In genomic region chr13:114142640-114143490, GRCh38 we compare ENCODE assay signal across 9 cellular contexts. TPM values are rescaled to one million over a fixed set of nuclear protein-coding genes. Genes with fewer than 3 reads are reported as not detected.
DNase-seq lines count a peak whose midpoint lies in the region; ATAC-seq and TF ChIP-seq lines count a peak whose summit lies in the region.
"Had no signal": no experiment of that assay in that cellular context is flagged by ENCODE, and none has a peak within 500 bp of the region (broad histone marks: within the 10 kb centered on the region; RNA-seq: fewer than 3 reads in every experiment).

No MANE protein-coding gene starts in this region.

- H3K9me3 ChIP-seq in KOPT-K1 (ENCODE audit: insufficient read depth, low read length, poor library complexity, severe bottlenecking), result no peaks in the 10 kb centered on the region
- no peaks in the 10 kb centered on the region for H3K9me3 ChIP-seq in skeletal muscle tissue (ENCODE audit: control insufficient read depth in 3 of 3, low read length in 3 of 3)
- H3K9me3 ChIP-seq in neural progenitor cell (ENCODE audit: low read depth), result no peaks in the 10 kb centered on the region

- no peaks in the 10 kb centered on the region for H4K20me1 ChIP-seq in neural progenitor cell (ENCODE audit: low read depth)

- no peak overlapping the region for H3K4me2 ChIP-seq in neural progenitor cell

- peaks cover 7% of the 10 kb centered on the region for H3K27me3 Mint-ChIP-seq in neural progenitor cell (ENCODE audit: insufficient read depth, low read depth)

- H3K4me1 ChIP-seq in skeletal muscle tissue (ENCODE audit: control insufficient read depth in 3 of 3, insufficient read depth in 3 of 3, low read length in 3 of 3) (peaks cover 11 to 22% (median 15%) of the 10 kb centered on the region in 3 donors), neural progenitor cell (no peaks in the 10 kb centered on the region)

- no peak overlapping the region for H3K27ac Mint-ChIP-seq in activated naive CD4-positive, alpha-beta T cell treated with anti-CD3 and anti-CD28 coated beads, Interleukin-2, amount 50 U/mL, for 72 hours
- H3K27ac Mint-ChIP-seq in neural progenitor cell, result no peak overlapping the region

- peaks cover 23% of the 10 kb centered on the region for H3K4me1 Mint-ChIP-seq in neural progenitor cell

- no peak overlapping the region for H3K4me3 Mint-ChIP-seq in neural progenitor cell

- DNase-seq in RWPE1 (ENCODE audit: low spot score) (no peak), omental fat pad (ENCODE audit: low spot score) (no peak), neural progenitor cell (ENCODE audit: low spot score) (no peak), mesenteric fat pad (ENCODE audit: low spot score) (no peak)
- DNase-seq in activated naive CD4-positive, alpha-beta T cell treated with anti-CD3 and anti-CD28 coated beads, Interleukin-2, amount 50 U/mL, for 72 hours (ENCODE audit: low spot score in 2 of 2), result peak; percentile 48 to 71

- peaks cover 9% of the 10 kb centered on the region for H3F3A ChIP-seq in neural progenitor cell (ENCODE audit: low read depth)

- H3K4me3 ChIP-seq in skeletal muscle tissue (ENCODE audit: low read length in 3 of 3), result peak overlapping the region in 1 of 3 donors; percentile 41
- no peak overlapping the region for H3K4me3 ChIP-seq in neural progenitor cell
- H3K4me3 ChIP-seq: cardiac muscle cell had no signal

- no peak for TF ChIP-seq CTCF in RWPE1 (conservative IDR thresholded peaks at IDR 0.05; ENCODE audit: low read depth)
- TF ChIP-seq CTCF in omental fat pad (IDR thresholded peaks at IDR 0.05), result no peak
- TF ChIP-seq CTCF in neural progenitor cell (IDR thresholded peaks at IDR 0.05), result no peak

- peak overlapping the region; percentile 58 for H3K27ac ChIP-seq in KOPT-K1 (ENCODE audit: low read depth, low read length, poor library complexity, severe bottlenecking)
- peak overlapping the region; percentile 83 for H3K27ac ChIP-seq in RWPE1
- H3K27ac ChIP-seq in skeletal muscle tissue (ENCODE audit: low read depth, low read length), result peak overlapping the region; percentile 41
- H3K27ac ChIP-seq in neural progenitor cell, result no peak overlapping the region
- H3K27ac ChIP-seq: cardiac muscle cell had no signal

- POLR2A ChIA-PET in RWPE1 (lab: Yijun Ruan, JAX; ENCODE audit: low non-redundant PET), result no interaction called here

- H2AFZ ChIP-seq in neural progenitor cell (replicated peaks), result no peak overlapping the region

- H3K9me3 Mint-ChIP-seq in activated naive CD4-positive, alpha-beta T cell treated with anti-CD3 and anti-CD28 coated beads, Interleukin-2, amount 50 U/mL, for 72 hours, result peaks cover 0 to 1% of the 10 kb centered on the region in 2 donors
- H3K9me3 Mint-ChIP-seq in neural progenitor cell, result no peaks in the 10 kb centered on the region

- no peaks in the 10 kb centered on the region for H3K27me3 ChIP-seq in skeletal muscle tissue (ENCODE audit: control insufficient read depth in 3 of 3, insufficient read depth in 3 of 3, low read length in 3 of 3)
- H3K27me3 ChIP-seq in neural progenitor cell, result no peaks in the 10 kb centered on the region
- H3K27me3 ChIP-seq: cardiac muscle cell had no signal

- no peaks in the 10 kb centered on the region for H3K36me3 ChIP-seq in KOPT-K1 (ENCODE audit: insufficient read depth, low read length)
- no peaks in the 10 kb centered on the region for H3K36me3 ChIP-seq in skeletal muscle tissue (ENCODE audit: control insufficient read depth in 3 of 3, insufficient read depth in 3 of 3, low read length in 3 of 3)
- no peaks in the 10 kb centered on the region for H3K36me3 ChIP-seq in neural progenitor cell
- H3K36me3 ChIP-seq: cardiac muscle cell had no signal

- peaks cover 0 to 1% of the 10 kb centered on the region in 2 donors for H3K36me3 Mint-ChIP-seq in activated naive CD4-positive, alpha-beta T cell treated with anti-CD3 and anti-CD28 coated beads, Interleukin-2, amount 50 U/mL, for 72 hours
- H3K36me3 Mint-ChIP-seq in neural progenitor cell, result no peaks in the 10 kb centered on the region

- H3K79me2 ChIP-seq in neural progenitor cell (ENCODE audit: low read depth), result no peaks in the 10 kb centered on the region

- peak; percentile 64 to 67 for ATAC-seq in activated naive CD4-positive, alpha-beta T cell treated with anti-CD3 and anti-CD28 coated beads, Interleukin-2, amount 50 U/mL, for 72 hours
- no peak for ATAC-seq in omental fat pad (ENCODE audit: low FRiP score)
- no peak for ATAC-seq in HG02571 (IDR thresholded peaks at IDR 0.05; ENCODE audit: unreplicated experiment)

- H3K9ac ChIP-seq in skeletal muscle tissue (ENCODE audit: low read depth in 1 of 3, low read length in 3 of 3), result peak overlapping the region in 2 of 3 donors; percentile 51 to 54
- H3K9ac ChIP-seq in neural progenitor cell, result no peak overlapping the region

- CTCF ChIA-PET in RWPE1 (lab: Yijun Ruan, JAX), result no interaction called here

RNA-seq across cellular contexts. Expression of gene RASA3, which starts 10.4 kb away (rescaled TPM):
- total RNA-seq in activated naive CD4-positive, alpha-beta T cell treated with anti-CD3 and anti-CD28 coated beads, Interleukin-2, amount 50 U/mL, for 72 hours, result 10 to 100 TPM; 39.4 to 44.1 TPM
- total RNA-seq in skeletal muscle tissue, result 14.1 TPM
- 10 to 100 TPM; 28.1 to 73.4 (median 56.8) TPM for total RNA-seq in omental fat pad
- 2.9 and 6.0 TPM in 2 replicates for total RNA-seq in neural progenitor cell (ENCODE audit: low replicate concordance)
- 102 TPM for total RNA-seq in mesenteric fat pad

RNA-seq across cellular contexts. Expression of gene CFAP97D2, which starts 36.2 kb away (rescaled TPM):
- total RNA-seq in activated naive CD4-positive, alpha-beta T cell treated with anti-CD3 and anti-CD28 coated beads, Interleukin-2, amount 50 U/mL, for 72 hours, result not detected
- not detected for total RNA-seq in skeletal muscle tissue
- total RNA-seq in omental fat pad, result not detected
- total RNA-seq in neural progenitor cell (ENCODE audit: low replicate concordance), result not detected in 2 replicates
- total RNA-seq in mesenteric fat pad, result not detected
- total RNA-seq: cardiac muscle cell had no signal

Comparison
In these comparisons a context has a peak if more than half of its experiments do, and no peak if none do; other contexts are left out.
1. DNase-seq: peak in activated naive CD4-positive, alpha-beta T cell treated with anti-CD3 and anti-CD28 coated beads, Interleukin-2, amount 50 U/mL, for 72 hours (2 of 2); none in RWPE1 (single experiment), omental fat pad (single experiment), neural progenitor cell (single experiment) and mesenteric fat pad (single experiment).
2. ATAC-seq: peak in activated naive CD4-positive, alpha-beta T cell treated with anti-CD3 and anti-CD28 coated beads, Interleukin-2, amount 50 U/mL, for 72 hours (2 of 2); none in omental fat pad (single experiment) and HG02571 (single experiment).